29 cellular contexts compared by ENCODE assay signal in the genomic region with DNA sequence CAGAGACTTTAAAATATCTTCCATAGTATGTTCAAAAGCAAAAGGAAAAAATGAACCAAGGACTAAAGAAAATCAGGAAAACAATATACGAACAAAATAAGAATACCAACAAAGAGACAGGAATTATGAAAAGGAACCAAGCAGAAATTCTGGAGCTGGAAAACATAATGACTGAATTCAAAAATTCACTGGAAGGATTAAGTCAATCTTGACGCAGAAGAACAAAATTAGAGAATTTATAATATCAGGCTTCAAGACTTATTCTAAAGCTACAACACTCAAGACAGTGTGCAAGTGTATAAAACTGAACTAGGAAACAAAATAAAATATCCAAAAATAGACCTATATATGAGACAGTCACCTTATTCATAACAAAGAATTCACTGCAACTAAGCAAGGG. TPM values are rescaled to one million over a fixed set of nuclear protein-coding genes. Genes with fewer than 3 reads are reported as not detected.
DNase-seq lines count a peak whose midpoint lies in the region; ATAC-seq, FAIRE-seq and TF ChIP-seq lines count a peak whose summit lies in the region.
"Had no signal": no experiment of that assay in that cellular context is flagged by ENCODE, and none has a peak within 500 bp of the region (broad histone marks: within the 10 kb centered on the region; RNA-seq: fewer than 3 reads in every experiment).

No MANE protein-coding gene starts in this region.

- no peak for FAIRE-seq in K562 (lab: Jason Lieb, UNC)
- FAIRE-seq: A204.1, A549, D721Med had no signal

- no TSS peak for BruUV-seq in K562 (replicated peaks; lab: Mats Ljungman, UMichigan)

- no peaks in the 10 kb centered on the region for H3K4me1 ChIP-seq in K562 (replicated peaks in 1 of 2; ENCODE audit: control insufficient read depth in 2 of 2, insufficient read depth in 2 of 2, low read length in 2 of 2)
- H3K4me1 ChIP-seq: A549; BE2C; BLaER1; BLaER1 treated with 17β-estradiol and CSF1 and Interleukin-3, amounts not matched to agents 10 nM and 100 nM; Caco-2 had no signal

- WGBS in K562 (ENCODE audit: insufficient coverage, low coverage, missing lambda C conversion rate) = 0% methylated on average over 2 of the region's 2 CpGs

- TF ChIP-seq CTCF in K562 (IDR thresholded peaks at IDR 0.05 in 2 of 3, conservative IDR thresholded peaks at IDR 0.05 in 1 of 3; ENCODE audit: insufficient read depth in 2 of 3, low read depth in 1 of 3, low read length in 3 of 3) = no peak

- no peak overlapping the region for H3K27ac ChIP-seq in K562 (ENCODE audit: extremely low read depth, low read depth, low read length)
- H3K27ac ChIP-seq: 22Rv1; A549; BLaER1; BLaER1 treated with 17β-estradiol and CSF1 and Interleukin-3, amounts not matched to agents 10 nM and 100 nM; C4-2B had no signal

- no peak overlapping the region for H3K4me3 ChIP-seq in K562
- H3K4me3 ChIP-seq: A549; BLaER1; BLaER1 treated with 17β-estradiol and CSF1 and Interleukin-3, amounts not matched to agents 10 nM and 100 nM had no signal

- no peak overlapping the region for H3K9ac ChIP-seq in K562 (ENCODE audit: insufficient read depth in 1 of 2, low read depth in 2 of 2, low read length in 2 of 2)
- H3K9ac ChIP-seq: BLaER1; BLaER1 treated with 17β-estradiol and CSF1 and Interleukin-3, amounts not matched to agents 10 nM and 100 nM had no signal

- CTCF ChIA-PET in K562 (lab: Yijun Ruan, JAX; ENCODE audit: low intra/inter-chr PET ratio) = no interaction called here

- H3K9me1 ChIP-seq in K562 (ENCODE audit: control insufficient read depth, insufficient read depth, low read length) = no peaks in the 10 kb centered on the region

- H3K36me3 ChIP-seq in K562 (ENCODE audit: control insufficient read depth, insufficient read depth, low read length) = no peaks in the 10 kb centered on the region
- H3K36me3 ChIP-seq: BE2C; BLaER1; BLaER1 treated with 17β-estradiol and CSF1 and Interleukin-3, amounts not matched to agents 10 nM and 100 nM had no signal

- DNase-seq in K562 (ENCODE audit: extremely low read depth in 1 of 4, low spot score in 3 of 4) = no peak
- DNase-seq in GM19240 (ENCODE audit: insufficient read length, low spot score) = no peak
- DNase-seq: 8988T; ACHN; AML-193; BE2C; C1 segment of cervical spinal cord; Caco-2; Calu3; CD4-positive, alpha-beta memory T cell; CD4-positive, alpha-beta T cell; CD4-positive, CD25-positive, alpha-beta regulatory T cell; CD8-positive, alpha-beta memory T cell; CD8-positive, alpha-beta T cell; COR-L47; DMS 273 treated with DMSO at 0.1 percent for 48 hours; DMS153; DMS53; DMS79; DMS79 treated with DMSO at 0.1 percent for 48 hours; DND-41; EL had no signal

- no peaks in the 10 kb centered on the region for H4K20me1 ChIP-seq in K562 (replicated peaks; ENCODE audit: control insufficient read depth, insufficient read depth, low read length)
- H4K20me1 ChIP-seq: BLaER1; BLaER1 treated with 17β-estradiol and CSF1 and Interleukin-3, amounts not matched to agents 10 nM and 100 nM had no signal

- no peak for TF ChIP-seq EP300 in K562 (IDR thresholded peaks at IDR 0.05; ENCODE audit: low read length)

- in situ Hi-C loops in K562 (cut with MboI) = no loop called here

- no peaks in the 10 kb centered on the region for H3K27me3 ChIP-seq in K562 (ENCODE audit: control insufficient read depth in 2 of 2, insufficient read depth in 2 of 2, low read length in 2 of 2)
- H3K27me3 ChIP-seq: BE2C; BLaER1; BLaER1 treated with 17β-estradiol and CSF1 and Interleukin-3, amounts not matched to agents 10 nM and 100 nM had no signal

- no peak overlapping the region for H2AFZ ChIP-seq in K562 (ENCODE audit: low read depth, low read length)

- POLR2A ChIA-PET in K562 (lab: Yijun Ruan, JAX) = no interaction called here

- TF ChIP-seq RAD21 in K562 (CRISPR knock-in tag; conservative IDR thresholded peaks at IDR 0.05 in 1 of 2, IDR thresholded peaks at IDR 0.05 in 1 of 2) = no peak

- H3K9me3 ChIP-seq in K562 (replicated peaks; ENCODE audit: control insufficient read depth, insufficient read depth, low read depth, low read length) = no peaks in the 10 kb centered on the region; the same call in 1 of the 2 replicates
- H3K9me3 ChIP-seq: A549, BE2C, Caco-2 had no signal

- no peak for ATAC-seq in K562
- ATAC-seq: A549; CD8-positive, alpha-beta T cell had no signal

- no peak for TF ChIP-seq POLR2A in K562 (conservative IDR thresholded peaks at IDR 0.05)

- H3K4me2 ChIP-seq in K562 (ENCODE audit: insufficient read depth, low read length) = no peak overlapping the region
- H3K4me2 ChIP-seq: A549; BLaER1; BLaER1 treated with 17β-estradiol and CSF1 and Interleukin-3, amounts not matched to agents 10 nM and 100 nM had no signal

- intact Hi-C loops in K562 (cut with micrococcal nuclease) = no loop called here

- no peaks in the 10 kb centered on the region for H3K79me2 ChIP-seq in K562 (ENCODE audit: control insufficient read depth, insufficient read depth, low read length)

TF ChIP-seq in K562, 482 proteins besides CTCF, POLR2A, EP300 and RAD21:
- TF ChIP-seq CBX3 (IDR thresholded peaks at IDR 0.05; ENCODE audit: borderline replicate concordance in 1 of 2, low read length in 2 of 2) (peak in 1 of 2 experiments; percentile 54; a peak in 1 of 3 replicates), TRIM28 (IDR thresholded peaks at IDR 0.05) (peak; percentile 66; the same call in 1 of the 2 replicates), POLR2G (IDR thresholded peaks at IDR 0.05; ENCODE audit: low read depth, low read length) (no peak)
- TF ChIP-seq, protein P1, sequence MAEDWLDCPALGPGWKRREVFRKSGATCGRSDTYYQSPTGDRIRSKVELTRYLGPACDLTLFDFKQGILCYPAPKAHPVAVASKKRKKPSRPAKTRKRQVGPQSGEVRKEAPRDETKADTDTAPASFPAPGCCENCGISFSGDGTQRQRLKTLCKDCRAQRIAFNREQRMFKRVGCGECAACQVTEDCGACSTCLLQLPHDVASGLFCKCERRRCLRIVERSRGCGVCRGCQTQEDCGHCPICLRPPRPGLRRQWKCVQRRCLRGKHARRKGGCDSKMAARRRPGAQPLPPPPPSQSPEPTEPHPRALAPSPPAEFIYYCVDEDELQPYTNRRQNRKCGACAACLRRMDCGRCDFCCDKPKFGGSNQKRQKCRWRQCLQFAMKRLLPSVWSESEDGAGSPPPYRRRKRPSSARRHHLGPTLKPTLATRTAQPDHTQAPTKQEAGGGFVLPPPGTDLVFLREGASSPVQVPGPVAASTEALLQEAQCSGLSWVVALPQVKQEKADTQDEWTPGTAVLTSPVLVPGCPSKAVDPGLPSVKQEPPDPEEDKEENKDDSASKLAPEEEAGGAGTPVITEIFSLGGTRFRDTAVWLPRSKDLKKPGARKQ (CRISPR knock-in tag; IDR thresholded peaks at IDR 0.05) = no peak
TF ChIP-seq in K562: peak in this region for 2.

RNA-seq across cellular contexts. Expression of a gene that starts 56.9 kb away (rescaled TPM):
- total RNA-seq in K562 (2011; cell fraction: chromatin; rRNA removed; ENCODE audit: low replicate concordance) = 120 and 158 TPM in 2 replicates
- 166 and 169 TPM in 2 replicates for total RNA-seq in K562 (2011; cell fraction: nucleolus; rRNA removed)
- 154 and 197 TPM in 2 replicates for total RNA-seq in K562 (2011; cell fraction: nucleoplasm; rRNA removed)
- total RNA-seq in K562 (2014; rRNA removed) (282 and 367 TPM in 2 replicates), K562 (2014; rRNA removed; fragmentation: Illumina TruSeq; extraction: Trizol) (121 and 155 TPM in 2 replicates), K562 (2015; rRNA removed; fragmentation: Illumina TruSeq; extraction: Trizol) (174 and 181 TPM in 2 replicates), K562 (2021) (194 and 210 TPM in 2 replicates)
- polyA plus RNA-seq in K562 (2011; rRNA removed) (241 and 252 TPM in 2 replicates), K562 (2014; fragmentation: Illumina TruSeq; extraction: Trizol) (202 and 211 TPM in 2 replicates), K562 (2014; fragmentation: Nextera tagmentation; extraction: Ambion mirVana) (10 to 100 TPM; 50.6 to 53.7 TPM), K562 (2014; rRNA removed) (229 and 299 TPM in 2 replicates)
- 439 and 540 TPM in 2 replicates for polyA plus RNA-seq in K562 (2011; cell fraction: cytosol; rRNA removed)
- polyA plus RNA-seq in K562 (2011; cell fraction: nucleus; rRNA removed) = 132 and 178 TPM in 2 replicates
- polyA plus RNA-seq in K562 (2012) = 183 and 349 TPM in 2 replicates
- 144 and 198 TPM in 2 replicates for polyA minus RNA-seq in K562 (2011; rRNA and poly(A)+ RNA removed)
- 95.9 and 113 TPM in 2 replicates for polyA minus RNA-seq in K562 (2011; cell fraction: cytosol; rRNA and poly(A)+ RNA removed)
- polyA minus RNA-seq in K562 (2011; cell fraction: nucleus; rRNA and poly(A)+ RNA removed) = 29.8 and 52.5 TPM in 2 replicates
- total RNA-seq: Caco-2, Calu3 had no signal
- polyA plus RNA-seq: A549 had no signal
